Comparison of ENCODE assay signal across 18 cellular contexts in genomic region chr4:14155803-14156202, GRCh38.
"Had no signal": no experiment of that assay in that cellular context is flagged by ENCODE, and none has a peak within 500 bp of the region (broad histone marks: within the 10 kb centered on the region; RNA-seq: fewer than 3 reads in every experiment).

No MANE protein-coding gene starts in this region.

- DNase-seq: activated B cell treated with CpG ODN at 0.5 μM for 24 hours; activated CD4-positive, alpha-beta memory T cell treated with anti-CD3 and anti-CD28 coated beads for 36 hours; activated CD4-positive, alpha-beta T cell treated with anti-CD3 and anti-CD28 coated beads for 4 hours; activated naive CD4-positive, alpha-beta T cell treated with Interleukin-2 at 50 U/mL for 16 hours; activated naive CD8-positive, alpha-beta T cell treated with anti-CD3 and anti-CD28 coated beads for 36 hours; activated T-cell treated with anti-CD3 and anti-CD28 coated beads, Interleukin-2, amount 50 U/mL, for 48 hours; effector CD8-positive, alpha-beta T cell; foreskin melanocyte; mucosa of descending colon; naive B cell; occipital lobe; stimulated activated CD4-positive, alpha-beta T cell treated with anti-CD3 and anti-CD28 coated beads, Interleukin-15, amount 100 ng/mL, for 24 hours; stimulated activated CD8-positive, alpha-beta memory T cell treated with anti-CD3 and anti-CD28 coated beads, Interleukin-4, amount 100 ng/mL, for 48 hours; stimulated activated naive CD4-positive, alpha-beta T cell; T-helper 9 cell; upper lobe of right lung had no signal

- H3K4me3 ChIP-seq: mucosa of descending colon, smooth muscle cell, upper lobe of right lung had no signal

- FAIRE-seq: astrocyte had no signal
